ENCODE assay signal across 25 cellular contexts in the genomic region with DNA sequence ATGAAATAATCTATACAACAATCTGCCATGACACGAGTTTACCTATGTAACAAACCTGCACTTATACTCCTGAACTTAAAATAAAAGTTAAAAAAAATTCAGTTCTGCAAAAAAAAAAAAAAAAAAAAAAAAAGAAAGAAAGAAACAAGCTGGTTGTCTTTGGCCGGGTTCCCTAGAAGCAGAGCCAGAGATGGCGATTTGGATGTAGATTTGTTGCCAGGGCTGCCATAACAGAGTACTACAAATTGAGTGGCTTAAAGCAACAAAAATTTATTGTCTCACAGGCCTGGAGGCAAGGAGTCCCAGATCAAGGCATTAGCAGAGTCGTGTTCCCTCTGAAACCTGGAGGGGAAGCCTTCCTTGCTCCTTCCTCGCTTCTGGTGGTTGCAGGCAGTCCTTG. TPM values are rescaled to one million over a fixed set of nuclear protein-coding genes. Genes with fewer than 3 reads are reported as not detected.
"Had no signal": no experiment of that assay in that cellular context is flagged by ENCODE, and none has a peak within 500 bp of the region (broad histone marks: within the 10 kb centered on the region; RNA-seq: fewer than 3 reads in every experiment).

No MANE protein-coding gene starts in this region.

- H3K36me3 ChIP-seq: left lung, pancreas, prostate gland, tibial nerve, vagina had no signal

- FAIRE-seq: kidney, pancreas had no signal

- ATAC-seq: left colon; left lung; lower lobe of right lung; naive thymus-derived CD8-positive, alpha-beta T cell; pancreas; right cardiac atrium; sciatic nerve; stimulated activated naive B cell treated with anti-CD40 and anti-IgM and Interleukin-4, amounts not matched to agents 10 μg/mL and 1 μg/mL and 100 μg/mL, for 72 hours; stimulated activated naive CD8-positive, alpha-beta T cell treated with anti-CD3 and anti-CD28 coated beads, Interleukin-15, Interleukin-2, amounts not matched to agents 100 U/mL and 50 U/mL, for 24 hours had no signal

- H3K27me3 ChIP-seq: left lung, pancreas, stomach, tibial nerve, vagina had no signal

- H3K4me3 ChIP-seq: left lung, lower lobe of right lung, pancreas, prostate gland, skin epidermis, stomach, tibial nerve, vagina had no signal

- H3K4me1 ChIP-seq: prostate gland, tibial nerve, vagina had no signal

- H3K9me3 ChIP-seq: lower lobe of right lung, pancreas, prostate gland, stomach, tibial nerve, vagina had no signal

- H3K27ac ChIP-seq: left lung, lower lobe of right lung, pancreas, prostate gland, skin epidermis, tibial nerve, vagina had no signal

- DNase-seq: hippocampal formation; kidney; left colon; left lung; lower lobe of right lung; mammary epithelial cell; mesenchymal stem cell; naive thymus-derived CD8-positive, alpha-beta T cell; nucleus accumbens; pancreas; posterior cingulate gyrus; retina; right cardiac atrium; stimulated activated CD4-positive, alpha-beta T cell treated with anti-CD3 and anti-CD28 coated beads, Interleukin-12 subunit alpha, Interleukin-12 subunit beta, amount 100 ng/mL, for 4 hours; stimulated activated CD4-positive, alpha-beta T cell treated with anti-CD3 and anti-CD28 coated beads, Interleukin-15, amount 100 ng/mL, for 24 hours; stimulated activated CD4-positive, alpha-beta T cell treated with anti-CD3 and anti-CD28 coated beads, Interleukin-2, amount 100 ng/mL, for 24 hours; stimulated activated CD4-positive, alpha-beta T cell treated with anti-CD3 and anti-CD28 coated beads, Interleukin-4, amount 100 ng/mL, for 1 hour; stimulated activated naive B cell treated with anti-CD40 and anti-IgM and Interleukin-4, amounts not matched to agents 10 μg/mL and 1 μg/mL and 100 μg/mL, for 72 hours; stimulated activated naive CD8-positive, alpha-beta T cell treated with anti-CD3 and anti-CD28 coated beads, Interleukin-15, Interleukin-2, amounts not matched to agents 100 U/mL and 50 U/mL, for 24 hours; stomach had no signal

RNA-seq across cellular contexts. Expression of a gene that starts 20.4 kb away (rescaled TPM):
- polyA plus RNA-seq: naive thymus-derived CD8-positive, alpha-beta T cell had no signal
